26 cellular contexts compared by ENCODE assay signal in the genomic region with DNA sequence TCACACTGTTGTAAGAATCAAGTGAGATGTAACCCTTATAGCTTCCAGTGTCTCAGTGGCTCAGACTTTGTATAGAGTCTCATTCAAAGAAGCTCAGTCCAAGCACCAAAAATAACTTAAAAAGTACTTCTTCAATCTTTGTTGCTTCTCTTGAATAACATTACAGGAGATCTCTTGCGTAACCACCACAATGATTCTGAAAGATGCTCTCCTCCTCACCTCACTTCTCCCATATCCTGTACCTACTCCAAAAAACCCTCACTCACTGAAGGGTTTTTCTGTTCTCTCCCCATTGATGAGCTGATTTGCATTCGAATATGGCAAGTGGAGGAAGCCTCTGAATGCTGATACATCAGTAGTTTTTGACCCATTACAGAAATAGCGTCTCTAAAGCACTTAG.
"Had no signal": no experiment of that assay in that cellular context is flagged by ENCODE, and none has a peak within 500 bp of the region (broad histone marks: within the 10 kb centered on the region; RNA-seq: fewer than 3 reads in every experiment).

No MANE protein-coding gene starts in this region.

- H3K79me2 ChIP-seq: hepatocyte had no signal

- H3K4me1 Mint-ChIP-seq: activated CD4-positive, alpha-beta T cell treated with anti-CD3 and anti-CD28 coated beads for 36 hours had no signal

- H3K27me3 Mint-ChIP-seq: dendritic cell treated with granulocyte-macrophage colony-stimulating factor and Interleukin-4, amounts not matched to agents 40 ng/mL and 50 ng/mL, for 4 days; stimulated activated naive CD8-positive, alpha-beta T cell treated with anti-CD3 and anti-CD28 coated beads, Interleukin-15, Interleukin-2, amounts not matched to agents 100 ng/mL and 50 ng/mL, for 24 hours had no signal

- H3K4me3 ChIP-seq: hepatocyte, ovary, psoas muscle, suprapubic skin, transverse colon, vagina had no signal

- H3K4me3 Mint-ChIP-seq: activated CD4-positive, alpha-beta T cell treated with anti-CD3 and anti-CD28 coated beads for 36 hours; activated T-helper 1 cell treated with anti-CD3 and anti-CD28 coated beads, Interleukin-12 subunit alpha, Interleukin-12 subunit beta, Interleukin-2, Interleukin-4 antibody, amounts not matched to agents 30 ng/mL and 10 ng/mL and 1 ng/mL, durations not matched to agents 14 hours and 24 hours and 36 hours; dendritic cell treated with granulocyte-macrophage colony-stimulating factor and Interleukin-4, amounts not matched to agents 40 ng/mL and 50 ng/mL, for 4 days; naive thymus-derived CD4-positive, alpha-beta T cell; stimulated activated naive CD8-positive, alpha-beta T cell treated with anti-CD3 and anti-CD28 coated beads, Interleukin-15, Interleukin-2, amounts not matched to agents 100 ng/mL and 50 ng/mL, for 24 hours had no signal

- FAIRE-seq: small intestine had no signal

- H2AFZ ChIP-seq: hepatocyte had no signal

- H3K36me3 ChIP-seq: ovary, suprapubic skin, transverse colon, vagina, WERI-Rb-1 had no signal

- H3K9me3 Mint-ChIP-seq: activated naive CD4-positive, alpha-beta T cell treated with anti-CD3 and anti-CD28 coated beads, Interleukin-2, amount 50 U/mL, for 72 hours; activated T-helper 1 cell treated with anti-CD3 and anti-CD28 coated beads, Interleukin-12 subunit alpha, Interleukin-12 subunit beta, Interleukin-2, Interleukin-4 antibody, amounts not matched to agents 30 ng/mL and 10 ng/mL and 1 ng/mL, durations not matched to agents 14 hours and 24 hours and 36 hours; dendritic cell treated with granulocyte-macrophage colony-stimulating factor and Interleukin-4, amounts not matched to agents 40 ng/mL and 50 ng/mL, for 4 days; naive thymus-derived CD4-positive, alpha-beta T cell; stimulated activated naive CD8-positive, alpha-beta T cell treated with anti-CD3 and anti-CD28 coated beads, Interleukin-15, Interleukin-2, amounts not matched to agents 100 ng/mL and 50 ng/mL, for 24 hours had no signal

- ATAC-seq: activated CD4-positive, alpha-beta T cell treated with anti-CD3 and anti-CD28 coated beads for 36 hours; activated naive CD4-positive, alpha-beta T cell treated with anti-CD3 and anti-CD28 coated beads, Interleukin-2, amount 50 U/mL, for 72 hours; esophagus mucosa; foreskin keratinocyte; left cardiac atrium; naive thymus-derived CD4-positive, alpha-beta T cell; psoas muscle; right cardiac atrium had no signal

- H3K36me3 Mint-ChIP-seq: activated naive CD4-positive, alpha-beta T cell treated with anti-CD3 and anti-CD28 coated beads, Interleukin-2, amount 50 U/mL, for 72 hours; naive thymus-derived CD4-positive, alpha-beta T cell had no signal

- H3K27ac Mint-ChIP-seq: activated CD4-positive, alpha-beta T cell treated with anti-CD3 and anti-CD28 coated beads for 36 hours; activated naive CD4-positive, alpha-beta T cell treated with anti-CD3 and anti-CD28 coated beads, Interleukin-2, amount 50 U/mL, for 72 hours; activated T-helper 1 cell treated with anti-CD3 and anti-CD28 coated beads, Interleukin-12 subunit alpha, Interleukin-12 subunit beta, Interleukin-2, Interleukin-4 antibody, amounts not matched to agents 30 ng/mL and 10 ng/mL and 1 ng/mL, durations not matched to agents 14 hours and 24 hours and 36 hours; dendritic cell treated with granulocyte-macrophage colony-stimulating factor and Interleukin-4, amounts not matched to agents 40 ng/mL and 50 ng/mL, for 4 days; naive thymus-derived CD4-positive, alpha-beta T cell; stimulated activated naive CD8-positive, alpha-beta T cell treated with anti-CD3 and anti-CD28 coated beads, Interleukin-15, Interleukin-2, amounts not matched to agents 100 ng/mL and 50 ng/mL, for 24 hours had no signal

- H3K4me1 ChIP-seq: foreskin keratinocyte, psoas muscle, transverse colon had no signal

- H3K27ac ChIP-seq: foreskin keratinocyte, hepatocyte, ovary, psoas muscle, suprapubic skin, transverse colon, vagina, WERI-Rb-1 had no signal

- H3K27me3 ChIP-seq: foreskin keratinocyte, hepatocyte, ovary, suprapubic skin, transverse colon, vagina had no signal

- DNase-seq: activated CD4-positive, alpha-beta T cell treated with anti-CD3 and anti-CD28 coated beads for 36 hours; activated CD4-positive, alpha-beta T cell treated with anti-CD3 and anti-CD28 coated beads, Interleukin-2, amount 50 U/mL, for 48 hours; activated gamma-delta T cell treated with Interleukin-2 at 50 U/mL for 16 hours; activated T-cell treated with anti-CD3 and anti-CD28 coated beads for 4 hours; amniotic stem cell; effector CD8-positive, alpha-beta T cell; foreskin keratinocyte; left cardiac atrium; mesendoderm; naive thymus-derived CD4-positive, alpha-beta T cell; ovary; right cardiac atrium; small intestine; stimulated activated CD4-positive, alpha-beta T cell treated with anti-CD3 and anti-CD28 coated beads, Interleukin-15, amount 100 ng/mL, for 24 hours; stimulated activated CD4-positive, alpha-beta T cell treated with anti-CD3 and anti-CD28 coated beads, Interleukin-2, amount 100 ng/mL, for 48 hours; transverse colon; WERI-Rb-1 had no signal
